Comparison of ENCODE assay signal across 14 cellular contexts in the genomic region with DNA sequence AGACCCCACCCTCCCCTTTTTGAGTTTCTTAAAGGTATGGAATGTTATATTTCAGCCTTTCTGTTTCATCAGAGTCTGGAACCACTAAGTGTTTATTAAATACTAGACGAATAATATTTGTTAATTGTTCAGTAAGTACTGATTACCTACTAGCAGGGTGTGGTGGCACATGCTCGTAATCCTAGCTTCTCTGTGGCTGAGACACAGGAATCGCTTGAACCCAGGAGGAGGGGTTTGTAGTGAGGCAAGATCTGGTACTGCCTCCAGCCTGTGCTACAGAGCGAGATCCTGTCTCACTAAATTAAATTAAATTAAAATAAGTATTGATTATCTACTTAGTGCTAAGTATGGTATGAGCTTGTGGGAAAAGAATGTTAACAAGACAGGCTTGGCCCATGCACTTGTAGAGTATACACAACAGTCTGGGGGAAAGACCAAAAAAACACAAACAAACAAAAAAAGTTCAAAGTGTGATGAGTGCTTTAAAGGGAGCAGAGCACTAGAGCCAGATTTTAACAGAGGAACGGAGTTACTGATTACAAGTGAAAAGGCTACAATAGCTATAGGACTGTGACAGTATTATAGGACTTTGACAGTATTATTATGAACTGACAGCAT. TPM values are rescaled to one million over a fixed set of nuclear protein-coding genes. Genes with fewer than 3 reads are reported as not detected.
DNase-seq lines count a peak whose midpoint lies in the region; ATAC-seq and TF ChIP-seq lines count a peak whose summit lies in the region.
"Had no signal": no experiment of that assay in that cellular context is flagged by ENCODE, and none has a peak within 500 bp of the region (broad histone marks: within the 10 kb centered on the region; RNA-seq: fewer than 3 reads in every experiment).

No MANE protein-coding gene starts in this region.

- WGBS in liver = 30% methylated on average over 5 of the region's 5 CpGs

- H3K9ac ChIP-seq in liver (ENCODE audit: low read depth in 1 of 2, low read length in 2 of 2) = peak overlapping the region; percentile 27 to 54

- no peaks in the 10 kb centered on the region for H3K36me3 ChIP-seq in liver (ENCODE audit: control insufficient read depth in 4 of 4, insufficient read depth in 3 of 4, low read depth in 1 of 4, low read length in 3 of 4)

- H3K4me3 ChIP-seq in liver (ENCODE audit: low read depth in 1 of 3, low read length in 3 of 3) = peak overlapping the region in 2 of 3 donors; percentile 6 to 36

- CTCF ChIA-PET in activated B cell treated with CpG ODN at 0.5 μM for 24 hours (lab: Charles Lee) = interaction anchor here (1.0 kb wide), 1 partner anchor 258 kb away, joined by 3 read pairs; no protein-coding TSS in a partner anchor

- no peaks in the 10 kb centered on the region for H3K9me3 ChIP-seq in liver (ENCODE audit: control insufficient read depth in 4 of 4, low read length in 3 of 4)

- H3K4me3 Mint-ChIP-seq in stimulated activated naive CD8-positive, alpha-beta T cell treated with anti-CD3 and anti-CD28 coated beads, Interleukin-15, amount 100 ng/mL, for 72 hours = peak overlapping the region; percentile 5 to 39
- H3K4me3 Mint-ChIP-seq in activated B cell treated with CpG ODN at 0.5 μM for 24 hours = peak overlapping the region; percentile 100

- POLR2A ChIA-PET in activated B cell treated with CpG ODN at 0.5 μM for 24 hours (lab: Charles Lee) = interaction anchor here (0.9 to 4.3 kb wide), 7 partner anchors 10 to 355 kb away, joined by 3 to 37 read pairs (median 5); no protein-coding TSS in a partner anchor

- H3K27ac ChIP-seq in liver (ENCODE audit: low read depth in 1 of 2, low read length in 2 of 2) = peak overlapping the region; percentile 41 to 99

- no peak for ATAC-seq in stimulated activated naive CD8-positive, alpha-beta T cell treated with anti-CD3 and anti-CD28 coated beads, Interleukin-15, amount 100 ng/mL, for 72 hours
- ATAC-seq in stimulated activated naive CD8-positive, alpha-beta T cell treated with anti-CD3 and anti-CD28 coated beads, Interleukin-15, Interleukin-2, amounts not matched to agents 100 U/mL and 50 U/mL, for 24 hours = no peak
- ATAC-seq in activated B cell treated with CpG ODN at 0.5 μM for 24 hours (ENCODE audit: low read depth) (no peak), HG03039 (IDR thresholded peaks at IDR 0.05; ENCODE audit: unreplicated experiment) (no peak)
- ATAC-seq: HCT116, Right ventricle myocardium inferior had no signal

- no peaks in the 10 kb centered on the region for H3K27me3 ChIP-seq in liver (ENCODE audit: control insufficient read depth in 4 of 4, insufficient read depth in 4 of 4, low read length in 3 of 4)

- TF ChIP-seq RAD21 in liver (IDR thresholded peaks at IDR 0.05) = no peak

- peaks cover 4 to 60% (median 51%) of the 10 kb centered on the region in 4 donors for H3K4me1 ChIP-seq in liver (ENCODE audit: control insufficient read depth in 4 of 4, insufficient read depth in 4 of 4, low read length in 3 of 4)

- no peaks in the 10 kb centered on the region for H3K9me3 Mint-ChIP-seq in stimulated activated naive CD8-positive, alpha-beta T cell treated with anti-CD3 and anti-CD28 coated beads, Interleukin-15, amount 100 ng/mL, for 72 hours
- no peaks in the 10 kb centered on the region for H3K9me3 Mint-ChIP-seq in activated B cell treated with CpG ODN at 0.5 μM for 24 hours

- H3K27me3 Mint-ChIP-seq in stimulated activated naive CD8-positive, alpha-beta T cell treated with anti-CD3 and anti-CD28 coated beads, Interleukin-15, amount 100 ng/mL, for 72 hours = no peaks in the 10 kb centered on the region
- H3K27me3 Mint-ChIP-seq in activated B cell treated with CpG ODN at 0.5 μM for 24 hours = no peaks in the 10 kb centered on the region

- DNase-seq in stimulated activated naive CD8-positive, alpha-beta T cell treated with anti-CD3 and anti-CD28 coated beads, Interleukin-15, amount 100 ng/mL, for 72 hours = no peak
- DNase-seq in stimulated activated naive CD8-positive, alpha-beta T cell treated with anti-CD3 and anti-CD28 coated beads, Interleukin-15, Interleukin-2, amounts not matched to agents 100 U/mL and 50 U/mL, for 24 hours = no peak
- DNase-seq in activated B cell treated with CpG ODN at 0.5 μM for 24 hours (no peak), A172 (ENCODE audit: low spot score) (no peak), NCI-H1417 (lab: John Stamatoyannopoulos, UW) (no peak)
- DNase-seq in activated CD4-positive, CD25-positive, alpha-beta regulatory T cell treated with anti-CD3 and anti-CD28 coated beads, Interleukin-2, amount 50 U/mL, for 72 hours = no peak
- DNase-seq: activated CD4-positive, alpha-beta T cell treated with anti-CD3 and anti-CD28 coated beads for 4 hours; activated naive CD4-positive, alpha-beta T cell treated with Interleukin-2 at 50 U/mL for 16 hours; GDM1; stimulated activated naive CD4-positive, alpha-beta T cell treated with Interleukin-2 at 50 U/mL for 16 hours had no signal

- peaks cover 41% of the 10 kb centered on the region for H3K36me3 Mint-ChIP-seq in activated B cell treated with CpG ODN at 0.5 μM for 24 hours (ENCODE audit: low read depth)

- intact Hi-C loops in activated B cell treated with CpG ODN at 0.5 μM for 24 hours (cut with micrococcal nuclease) = loop anchor here (5.0 kb wide), 2 partner anchors 35 to 1480 kb away; no protein-coding TSS in a partner anchor

- H3K27ac Mint-ChIP-seq in stimulated activated naive CD8-positive, alpha-beta T cell treated with anti-CD3 and anti-CD28 coated beads, Interleukin-15, amount 100 ng/mL, for 72 hours = no peak overlapping the region
- H3K27ac Mint-ChIP-seq in activated B cell treated with CpG ODN at 0.5 μM for 24 hours = peak overlapping the region; percentile 46

- H3K4me1 Mint-ChIP-seq in stimulated activated naive CD8-positive, alpha-beta T cell treated with anti-CD3 and anti-CD28 coated beads, Interleukin-15, amount 100 ng/mL, for 72 hours = peaks cover 63% of the 10 kb centered on the region
- peaks cover 75% of the 10 kb centered on the region for H3K4me1 Mint-ChIP-seq in activated B cell treated with CpG ODN at 0.5 μM for 24 hours

- TF ChIP-seq CTCF in activated B cell treated with CpG ODN at 0.5 μM for 24 hours (IDR thresholded peaks at IDR 0.05) (no peak), liver (IDR thresholded peaks at IDR 0.05; ENCODE audit: low read depth, low read length, missing input control) (no peak)

TF ChIP-seq in liver, 16 proteins besides CTCF, POLR2A, EP300 and RAD21 (continues in another document):
- TF ChIP-seq EGR1 (IDR thresholded peaks at IDR 0.05; ENCODE audit: low read depth in 2 of 2) (no peak), FOXA2 (IDR thresholded peaks at IDR 0.05) (peak; percentile 40), ATF3 (IDR thresholded peaks at IDR 0.05) (no peak), FOXA1 (IDR thresholded peaks at IDR 0.05) (peak; percentile 49), RXRA (IDR thresholded peaks at IDR 0.05) (peak; percentile 42 to 62), HNF4A (conservative IDR thresholded peaks at IDR 0.05) (peak; percentile 70 to 71)
- TF ChIP-seq, protein P1, sequence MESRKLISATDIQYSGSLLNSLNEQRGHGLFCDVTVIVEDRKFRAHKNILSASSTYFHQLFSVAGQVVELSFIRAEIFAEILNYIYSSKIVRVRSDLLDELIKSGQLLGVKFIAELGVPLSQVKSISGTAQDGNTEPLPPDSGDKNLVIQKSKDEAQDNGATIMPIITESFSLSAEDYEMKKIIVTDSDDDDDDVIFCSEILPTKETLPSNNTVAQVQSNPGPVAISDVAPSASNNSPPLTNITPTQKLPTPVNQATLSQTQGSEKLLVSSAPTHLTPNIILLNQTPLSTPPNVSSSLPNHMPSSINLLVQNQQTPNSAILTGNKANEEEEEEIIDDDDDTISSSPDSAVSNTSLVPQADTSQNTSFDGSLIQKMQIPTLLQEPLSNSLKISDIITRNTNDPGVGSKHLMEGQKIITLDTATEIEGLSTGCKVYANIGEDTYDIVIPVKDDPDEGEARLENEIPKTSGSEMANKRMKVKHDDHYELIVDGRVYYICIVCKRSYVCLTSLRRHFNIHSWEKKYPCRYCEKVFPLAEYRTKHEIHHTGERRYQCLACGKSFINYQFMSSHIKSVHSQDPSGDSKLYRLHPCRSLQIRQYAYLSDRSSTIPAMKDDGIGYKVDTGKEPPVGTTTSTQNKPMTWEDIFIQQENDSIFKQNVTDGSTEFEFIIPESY (IDR thresholded peaks at IDR 0.05) = no peak

RNA-seq across cellular contexts. Expression of gene CEPT1, which starts 2.4 kb away (rescaled TPM):
- 74.4 and 87.0 TPM in 2 replicates for total RNA-seq in activated B cell treated with CpG ODN at 0.5 μM for 24 hours
- total RNA-seq in liver = 10 to 100 TPM; 36.8 to 37.3 TPM
- 10 to 100 TPM; 10.0 to 18.5 TPM for polyA plus RNA-seq in liver
- 33.5 and 35.9 TPM in 2 replicates for total RNA-seq in A172 (2014; rRNA removed; shearing (Covaris generic))

RNA-seq across cellular contexts. Expression of gene DRAM2, which starts 2.6 kb away (rescaled TPM):
- 61.8 and 77.6 TPM in 2 replicates for total RNA-seq in activated B cell treated with CpG ODN at 0.5 μM for 24 hours
- total RNA-seq in liver = 10 to 100 TPM; 20.4 to 33.9 TPM
- 10 to 100 TPM; 15.7 to 19.1 TPM for polyA plus RNA-seq in liver
- total RNA-seq in A172 (2014; rRNA removed; shearing (Covaris generic)) = 44.3 and 61.1 TPM in 2 replicates

RNA-seq across cellular contexts. Expression of gene DENND2D, which starts 58.0 kb away (rescaled TPM):
- total RNA-seq in activated B cell treated with CpG ODN at 0.5 μM for 24 hours = 48.9 and 58.6 TPM in 2 replicates
- 10 to 100 TPM; 14.9 to 20.7 TPM for total RNA-seq in liver
- 10 to 100 TPM in 1 of 2 donors, 1 to 10 TPM in 1; 8.8 to 10.7 TPM for polyA plus RNA-seq in liver
- 0.41 and 1.6 TPM in 2 replicates for total RNA-seq in A172 (2014; rRNA removed; shearing (Covaris generic))
